Comparison of ENCODE assay signal across 25 cellular contexts in the genomic region with DNA sequence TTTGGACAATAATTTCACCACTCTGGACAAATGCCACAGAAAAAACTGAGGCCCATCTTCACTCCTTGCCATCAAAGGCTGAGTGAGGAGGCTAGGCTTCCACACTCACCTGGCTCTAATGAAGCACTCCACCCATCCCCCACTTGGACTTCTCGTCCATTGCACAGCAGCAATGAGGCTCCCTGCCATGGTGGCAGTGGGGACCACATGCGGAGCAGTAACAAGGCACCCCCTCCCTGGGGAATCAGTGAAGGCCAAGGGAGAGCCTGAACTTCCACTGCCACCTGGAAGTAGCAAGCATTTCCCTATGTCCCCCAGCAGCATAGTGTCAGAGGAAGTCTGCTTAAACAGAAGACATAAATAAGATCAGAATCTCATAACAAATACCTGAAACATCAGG.
"Had no signal": no experiment of that assay in that cellular context is flagged by ENCODE, and none has a peak within 500 bp of the region (broad histone marks: within the 10 kb centered on the region; RNA-seq: fewer than 3 reads in every experiment).

No MANE protein-coding gene starts in this region.

- ATAC-seq: effector memory CD8-positive, alpha-beta T cell; left ventricle myocardium superior; lower lobe of right lung; sciatic nerve; stimulated activated naive CD8-positive, alpha-beta T cell treated with anti-CD3 and anti-CD28 coated beads, Interleukin-15, amount 100 ng/mL, for 72 hours had no signal

- H3K27me3 ChIP-seq: neural progenitor cell, right atrium auricular region, suprapubic skin, vagina had no signal

- H3K9me3 ChIP-seq: lower lobe of right lung, prostate gland, right atrium auricular region, suprapubic skin, transverse colon, vagina had no signal

- H3K36me3 ChIP-seq: neural progenitor cell, prostate gland, transverse colon, vagina had no signal

- FAIRE-seq: endometrium, frontal cortex, keratinocyte had no signal

- H3K27ac ChIP-seq: lower lobe of right lung, neural progenitor cell, parathyroid adenoma, prostate gland, right atrium auricular region, suprapubic skin, transverse colon, vagina had no signal

- H3K4me3 Mint-ChIP-seq: effector memory CD8-positive, alpha-beta T cell; neural progenitor cell had no signal

- H3K4me3 ChIP-seq: lower lobe of right lung, neural progenitor cell, prostate gland, right atrium auricular region, smooth muscle cell, suprapubic skin, transverse colon, vagina had no signal

- H3K9me3 Mint-ChIP-seq: effector memory CD8-positive, alpha-beta T cell; nephron; neural progenitor cell had no signal

- H3K27ac Mint-ChIP-seq: effector memory CD8-positive, alpha-beta T cell; neural progenitor cell; stimulated activated naive CD8-positive, alpha-beta T cell treated with anti-CD3 and anti-CD28 coated beads, Interleukin-15, amount 100 ng/mL, for 72 hours had no signal

- H3K9ac ChIP-seq: neural progenitor cell, parathyroid adenoma had no signal

- H3K4me2 ChIP-seq: neural progenitor cell, smooth muscle cell had no signal

- H3K27me3 Mint-ChIP-seq: effector memory CD8-positive, alpha-beta T cell; stimulated activated naive CD8-positive, alpha-beta T cell treated with anti-CD3 and anti-CD28 coated beads, Interleukin-15, amount 100 ng/mL, for 72 hours had no signal

- H3K4me1 ChIP-seq: prostate gland had no signal

- DNase-seq: cortex of kidney; effector memory CD8-positive, alpha-beta T cell; erythroblast; hypothalamus; left ventricle myocardium superior; lower lobe of right lung; stimulated activated CD4-positive, alpha-beta T cell treated with anti-CD3 and anti-CD28 coated beads, Interleukin-12 subunit alpha, Interleukin-12 subunit beta, amount 100 ng/mL, for 4 hours; stimulated activated CD4-positive, alpha-beta T cell treated with anti-CD3 and anti-CD28 coated beads, Interleukin-1b, Interleukin-23, amount 100 ng/mL, for 48 hours; stimulated activated CD4-positive, alpha-beta T cell treated with anti-CD3 and anti-CD28 coated beads, Interleukin-4, amount 100 ng/mL, for 1 hour; stimulated activated CD8-positive, alpha-beta memory T cell treated with anti-CD3 and anti-CD28 coated beads, Interleukin-4, amount 100 ng/mL, for 48 hours; stimulated activated naive CD4-positive, alpha-beta T cell; stimulated activated naive CD8-positive, alpha-beta T cell treated with anti-CD3 and anti-CD28 coated beads, Interleukin-15, amount 100 ng/mL, for 72 hours; transverse colon had no signal
